18 cellular contexts compared by ENCODE assay signal in genomic region chr11:62017878-62018642, GRCh38.
"Had no signal": no experiment of that assay in that cellular context is flagged by ENCODE, and none has a peak within 500 bp of the region (broad histone marks: within the 10 kb centered on the region; RNA-seq: fewer than 3 reads in every experiment).

No MANE protein-coding gene starts in this region.

- H3K36me3 ChIP-seq: brain microvascular endothelial cell, pancreas, tibial artery had no signal

- ATAC-seq: activated CD8-positive, alpha-beta T cell treated with anti-CD3 and anti-CD28 coated beads, Interleukin-2, amount 10 ng/mL, durations not matched to agents 7 days and 5 days; foreskin keratinocyte; stimulated activated memory B cell treated with anti-CD40 and anti-IgM and Interleukin-4, amounts not matched to agents 10 μg/mL and 1 μg/mL and 100 μg/mL, for 72 hours; T-cell had no signal

- H3K9ac ChIP-seq: SK-N-SH had no signal

- H3K9me3 ChIP-seq: pancreas, SK-N-SH had no signal

- DNase-seq: activated B cell treated with CpG ODN at 0.5 μM for 24 hours; activated CD4-positive, alpha-beta T cell treated with anti-CD3 and anti-CD28 coated beads, Interleukin-2, amount 10 ng/mL, durations not matched to agents 24 days and 14 days; activated CD8-positive, alpha-beta memory T cell treated with anti-CD3 and anti-CD28 coated beads, Interleukin-2, amount 50 U/mL, for 4 hours; activated CD8-positive, alpha-beta T cell treated with anti-CD3 and anti-CD28 coated beads, Interleukin-2, amount 10 ng/mL, durations not matched to agents 7 days and 5 days; activated gamma-delta T cell treated with Interleukin-2 at 50 U/mL for 16 hours; activated T-cell treated with anti-CD3 and anti-CD28 coated beads, Interleukin-2, amount 50 U/mL, for 48 hours; amniotic stem cell; brain microvascular endothelial cell; cortex of kidney; effector memory CD4-positive, alpha-beta T cell; foreskin keratinocyte; pancreas; SK-N-SH; stimulated activated CD4-positive, alpha-beta T cell treated with anti-CD3 and anti-CD28 coated beads, Interleukin-2, amount 100 ng/mL, for 48 hours; T-cell; T1000 had no signal

- H3K4me2 ChIP-seq: SK-N-SH had no signal

- H3K4me1 ChIP-seq: foreskin keratinocyte, pancreas, tibial artery had no signal

- H3K27ac ChIP-seq: brain microvascular endothelial cell, foreskin keratinocyte, pancreas, tibial artery had no signal

- H3K27me3 ChIP-seq: brain microvascular endothelial cell, foreskin keratinocyte, pancreas, tibial artery had no signal

- H3K4me3 ChIP-seq: pancreas, tibial artery had no signal
